ENCODE assay signal across 1 cellular context in the genomic region with DNA sequence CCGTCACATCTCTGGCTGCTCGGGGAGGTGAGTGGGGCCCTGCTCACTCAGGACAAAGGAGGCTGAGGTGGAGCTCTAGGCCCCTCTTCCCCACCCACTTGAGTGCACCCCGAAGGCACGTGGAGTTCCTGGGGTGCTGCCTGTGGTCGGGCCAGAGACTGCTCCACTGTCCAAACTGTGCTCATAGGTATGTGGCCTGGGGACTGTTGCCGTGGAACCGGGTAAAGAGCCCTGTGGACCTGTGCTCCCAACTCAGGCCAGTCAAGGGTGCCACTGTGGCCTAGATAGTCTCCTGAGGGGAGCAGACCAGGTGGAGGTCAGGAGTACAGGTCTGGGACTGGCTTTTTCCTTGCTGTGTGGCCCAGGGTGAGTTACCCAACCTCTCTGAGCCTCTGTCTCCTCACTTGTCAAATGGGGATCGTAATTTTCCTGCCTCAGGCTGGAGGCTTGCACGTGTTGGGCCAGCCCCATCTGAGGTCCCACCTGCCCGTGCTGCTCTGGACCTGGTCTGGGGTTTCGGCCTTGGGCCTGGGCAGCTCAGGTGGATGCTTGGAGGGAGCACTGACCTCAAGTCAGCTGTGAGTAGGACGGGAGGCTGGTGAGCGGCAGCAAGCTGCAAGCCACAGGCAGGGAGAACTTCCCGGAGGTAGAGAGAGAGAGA.
TF ChIP-seq lines count a peak whose summit lies in the region.

No MANE protein-coding gene starts in this region.

TF ChIP-seq in K562, 482 proteins besides CTCF, POLR2A, EP300 and RAD21:
- TF ChIP-seq CHAMP1 (IDR thresholded peaks at IDR 0.05): no peak
- no peak for TF ChIP-seq MEIS2 (IDR thresholded peaks at IDR 0.05; ENCODE audit: partially characterized antibody)
- TF ChIP-seq KDM5B (IDR thresholded peaks at IDR 0.05; ENCODE audit: insufficient replicate concordance, low read depth, low read length): no peak
- peak; percentile 79 for TF ChIP-seq RBM25 (IDR thresholded peaks at IDR 0.05; ENCODE audit: low read depth, low read length, severe bottlenecking)
- TF ChIP-seq ZFP36 (IDR thresholded peaks at IDR 0.05; ENCODE audit: low read depth, low read length, partially characterized antibody): peak; percentile 89
- peak; percentile 36 for TF ChIP-seq CHD4 (IDR thresholded peaks at IDR 0.05; ENCODE audit: insufficient read depth, insufficient replicate concordance, low read depth, low read length, poor library complexity, severe bottlenecking)
- peak; percentile 64; the same call in 1 of the 2 replicates for TF ChIP-seq CBX1 (IDR thresholded peaks at IDR 0.05; ENCODE audit: low read depth)
- TF ChIP-seq MYC (IDR thresholded peaks at IDR 0.05; ENCODE audit: low read depth, low read length): peak; percentile 19; the same call in 1 of the 2 replicates
- no peak for TF ChIP-seq MYC (CRISPR knock-in tag; IDR thresholded peaks at IDR 0.05; ENCODE audit: borderline replicate concordance, low read depth)
- no peak for TF ChIP-seq ZBTB7A (IDR thresholded peaks at IDR 0.05; ENCODE audit: borderline replicate concordance, control insufficient read depth, low read depth, low read length)
- TF ChIP-seq TGIF2 (CRISPR knock-in tag; IDR thresholded peaks at IDR 0.05): no peak
- TF ChIP-seq RBM15 (IDR thresholded peaks at IDR 0.05; ENCODE audit: insufficient read depth, low read length): no peak
- no peak for TF ChIP-seq ZFPM2 (CRISPR knock-in tag; IDR thresholded peaks at IDR 0.05)
- peak; percentile 58; the same call in 1 of the 2 replicates for TF ChIP-seq TFAP4 (CRISPR knock-in tag; IDR thresholded peaks at IDR 0.05; ENCODE audit: borderline replicate concordance)
- TF ChIP-seq, protein P1, sequence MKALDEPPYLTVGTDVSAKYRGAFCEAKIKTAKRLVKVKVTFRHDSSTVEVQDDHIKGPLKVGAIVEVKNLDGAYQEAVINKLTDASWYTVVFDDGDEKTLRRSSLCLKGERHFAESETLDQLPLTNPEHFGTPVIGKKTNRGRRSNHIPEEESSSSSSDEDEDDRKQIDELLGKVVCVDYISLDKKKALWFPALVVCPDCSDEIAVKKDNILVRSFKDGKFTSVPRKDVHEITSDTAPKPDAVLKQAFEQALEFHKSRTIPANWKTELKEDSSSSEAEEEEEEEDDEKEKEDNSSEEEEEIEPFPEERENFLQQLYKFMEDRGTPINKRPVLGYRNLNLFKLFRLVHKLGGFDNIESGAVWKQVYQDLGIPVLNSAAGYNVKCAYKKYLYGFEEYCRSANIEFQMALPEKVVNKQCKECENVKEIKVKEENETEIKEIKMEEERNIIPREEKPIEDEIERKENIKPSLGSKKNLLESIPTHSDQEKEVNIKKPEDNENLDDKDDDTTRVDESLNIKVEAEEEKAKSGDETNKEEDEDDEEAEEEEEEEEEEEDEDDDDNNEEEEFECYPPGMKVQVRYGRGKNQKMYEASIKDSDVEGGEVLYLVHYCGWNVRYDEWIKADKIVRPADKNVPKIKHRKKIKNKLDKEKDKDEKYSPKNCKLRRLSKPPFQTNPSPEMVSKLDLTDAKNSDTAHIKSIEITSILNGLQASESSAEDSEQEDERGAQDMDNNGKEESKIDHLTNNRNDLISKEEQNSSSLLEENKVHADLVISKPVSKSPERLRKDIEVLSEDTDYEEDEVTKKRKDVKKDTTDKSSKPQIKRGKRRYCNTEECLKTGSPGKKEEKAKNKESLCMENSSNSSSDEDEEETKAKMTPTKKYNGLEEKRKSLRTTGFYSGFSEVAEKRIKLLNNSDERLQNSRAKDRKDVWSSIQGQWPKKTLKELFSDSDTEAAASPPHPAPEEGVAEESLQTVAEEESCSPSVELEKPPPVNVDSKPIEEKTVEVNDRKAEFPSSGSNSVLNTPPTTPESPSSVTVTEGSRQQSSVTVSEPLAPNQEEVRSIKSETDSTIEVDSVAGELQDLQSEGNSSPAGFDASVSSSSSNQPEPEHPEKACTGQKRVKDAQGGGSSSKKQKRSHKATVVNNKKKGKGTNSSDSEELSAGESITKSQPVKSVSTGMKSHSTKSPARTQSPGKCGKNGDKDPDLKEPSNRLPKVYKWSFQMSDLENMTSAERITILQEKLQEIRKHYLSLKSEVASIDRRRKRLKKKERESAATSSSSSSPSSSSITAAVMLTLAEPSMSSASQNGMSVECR (CRISPR knock-in tag; IDR thresholded peaks at IDR 0.05): no peak
- no peak for TF ChIP-seq GTF2B (IDR thresholded peaks at IDR 0.05; ENCODE audit: extremely low read depth, insufficient read length)
- no peak for TF ChIP-seq HEY1 (CRISPR knock-in tag; IDR thresholded peaks at IDR 0.05; ENCODE audit: borderline replicate concordance)
- TF ChIP-seq ZNF263 (CRISPR knock-in tag; IDR thresholded peaks at IDR 0.05; ENCODE audit: borderline replicate concordance): peak; percentile 66
- no peak for TF ChIP-seq MEF2A (IDR thresholded peaks at IDR 0.05; ENCODE audit: control insufficient read depth, low read depth, low read length)
- TF ChIP-seq SMARCA5 (IDR thresholded peaks at IDR 0.05): peak; percentile 80
- peak; percentile 90 for TF ChIP-seq BCOR (IDR thresholded peaks at IDR 0.05)
- TF ChIP-seq NRF1 (conservative IDR thresholded peaks at IDR 0.05 in 1 of 2, IDR thresholded peaks at IDR 0.05 in 1 of 2): peak in 1 of 2 experiments; percentile 51; a peak in 2 of 4 replicates
- TF ChIP-seq MAX (CRISPR knock-in tag; IDR thresholded peaks at IDR 0.05): peak; percentile 51; the same call in 1 of the 2 replicates
- TF ChIP-seq NKRF (IDR thresholded peaks at IDR 0.05; ENCODE audit: borderline replicate concordance): no peak
- peak; percentile 25 to 69; a peak in 1 of 4 replicates for TF ChIP-seq KDM1A (IDR thresholded peaks at IDR 0.05)
- TF ChIP-seq TEAD4 (IDR thresholded peaks at IDR 0.05; ENCODE audit: low read length): no peak
- no peak for TF ChIP-seq TEAD4 (CRISPR knock-in tag; IDR thresholded peaks at IDR 0.05; ENCODE audit: borderline replicate concordance)
- TF ChIP-seq PKNOX1 (IDR thresholded peaks at IDR 0.05): no peak
